Comparison of ENCODE assay signal across 1 cellular context in the genomic region with DNA sequence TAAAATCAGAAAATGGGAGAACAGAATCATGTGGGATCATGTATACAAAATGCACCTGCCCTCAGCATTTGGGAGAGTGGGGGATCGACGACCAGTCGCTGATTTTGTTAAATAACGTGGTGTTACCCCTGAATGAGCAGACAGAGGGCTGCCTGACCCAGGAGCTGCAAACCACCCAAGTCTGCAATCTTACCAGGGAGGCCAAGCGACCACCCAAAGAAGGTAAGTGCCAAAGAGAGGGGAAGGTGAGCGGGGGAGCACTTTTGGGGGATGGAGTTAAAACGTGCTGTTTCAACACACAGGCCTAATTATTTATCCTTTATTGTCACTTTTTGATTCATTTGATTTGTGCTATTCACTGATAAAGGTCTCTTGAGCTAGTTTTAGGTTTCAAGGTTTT.
TF ChIP-seq lines count a peak whose summit lies in the region.

No MANE protein-coding gene starts in this region.

TF ChIP-seq in K562, 482 proteins besides CTCF, POLR2A, EP300 and RAD21:
- TF ChIP-seq, protein P1, sequence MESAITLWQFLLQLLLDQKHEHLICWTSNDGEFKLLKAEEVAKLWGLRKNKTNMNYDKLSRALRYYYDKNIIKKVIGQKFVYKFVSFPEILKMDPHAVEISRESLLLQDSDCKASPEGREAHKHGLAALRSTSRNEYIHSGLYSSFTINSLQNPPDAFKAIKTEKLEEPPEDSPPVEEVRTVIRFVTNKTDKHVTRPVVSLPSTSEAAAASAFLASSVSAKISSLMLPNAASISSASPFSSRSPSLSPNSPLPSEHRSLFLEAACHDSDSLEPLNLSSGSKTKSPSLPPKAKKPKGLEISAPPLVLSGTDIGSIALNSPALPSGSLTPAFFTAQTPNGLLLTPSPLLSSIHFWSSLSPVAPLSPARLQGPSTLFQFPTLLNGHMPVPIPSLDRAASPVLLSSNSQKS (CRISPR knock-in tag; IDR thresholded peaks at IDR 0.05) = no peak
- TF ChIP-seq, protein P2, sequence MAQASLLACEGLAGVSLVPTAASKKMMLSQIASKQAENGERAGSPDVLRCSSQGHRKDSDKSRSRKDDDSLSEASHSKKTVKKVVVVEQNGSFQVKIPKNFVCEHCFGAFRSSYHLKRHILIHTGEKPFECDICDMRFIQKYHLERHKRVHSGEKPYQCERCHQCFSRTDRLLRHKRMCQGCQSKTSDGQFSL (CRISPR knock-in tag; IDR thresholded peaks at IDR 0.05) = peak; percentile 53; the same call in 1 of the 2 replicates
- TF ChIP-seq, protein P2 (tag; IDR thresholded peaks at IDR 0.05) = no peak
